In genomic region chr2:41321341-41321740, GRCh38 we compare ENCODE assay signal across 20 cellular contexts.
DNase-seq lines count a peak whose midpoint lies in the region; ATAC-seq and TF ChIP-seq lines count a peak whose summit lies in the region.
"Had no signal": no experiment of that assay in that cellular context is flagged by ENCODE, and none has a peak within 500 bp of the region (broad histone marks: within the 10 kb centered on the region; RNA-seq: fewer than 3 reads in every experiment).

No MANE protein-coding gene starts in this region.

- TF ChIP-seq CTCF in RWPE2 (IDR thresholded peaks at IDR 0.05; ENCODE audit: poor library complexity, severe bottlenecking), result no peak
- no peak for TF ChIP-seq CTCF in epithelial cell of esophagus (IDR thresholded peaks at IDR 0.05; ENCODE audit: insufficient read depth, low read depth, low read length, missing control alignments)

- no peaks in the 10 kb centered on the region for H3K9me3 ChIP-seq in RWPE2 (ENCODE audit: severe bottlenecking)
- H3K9me3 ChIP-seq: BLaER1, Caco-2 had no signal

- no peaks in the 10 kb centered on the region for H3K36me3 ChIP-seq in RWPE2 (ENCODE audit: low read depth)
- H3K36me3 ChIP-seq: BLaER1 had no signal

- peaks cover 3% of the 10 kb centered on the region for H3K4me1 ChIP-seq in RWPE2 (ENCODE audit: insufficient read depth, poor library complexity, severe bottlenecking)
- H3K4me1 ChIP-seq: BLaER1, Caco-2 had no signal

- ATAC-seq in RWPE2 (ENCODE audit: low read depth) (peak; percentile 90), GM19351 (IDR thresholded peaks at IDR 0.05; ENCODE audit: unreplicated experiment) (no peak)
- ATAC-seq: CD8-positive, alpha-beta T cell; GM12878 had no signal

- no peak overlapping the region for H3K4me3 ChIP-seq in RWPE2 (ENCODE audit: severe bottlenecking)
- H3K4me3 ChIP-seq in epithelial cell of esophagus (ENCODE audit: low read length), result no peak overlapping the region
- H3K4me3 ChIP-seq: BLaER1, GM12878, GM23248 had no signal

- DNase-seq in ELR (ENCODE audit: low read depth), result peak; percentile 41
- peak; percentile 23 for DNase-seq in NCI-H226
- no peak for DNase-seq in RWPE2 (ENCODE audit: low spot score)
- peak; percentile 31 for DNase-seq in epithelial cell of esophagus (ENCODE audit: low read depth)
- no peak for DNase-seq in NK-92 (lab: John Stamatoyannopoulos, UW; ENCODE audit: unreplicated experiment)
- DNase-seq in kidney tubule cell (ENCODE audit: low spot score), result no peak
- no peak for DNase-seq in mesenteric fat pad (ENCODE audit: low spot score)
- DNase-seq: Caco-2; CD4-positive, CD25-positive, alpha-beta regulatory T cell; CD8-positive, alpha-beta T cell; DMS153; DND-41; GDM1; GM23248; H7; HCEC 1CT had no signal

- H3K27ac ChIP-seq in RWPE2 (ENCODE audit: poor library complexity, severe bottlenecking), result no peak overlapping the region
- H3K27ac ChIP-seq: BLaER1, C4-2B, GM23248 had no signal

- no peaks in the 10 kb centered on the region for H3K27me3 ChIP-seq in RWPE2 (ENCODE audit: insufficient read depth, poor library complexity, severe bottlenecking)
- H3K27me3 ChIP-seq: BLaER1 had no signal

Comparison
In these comparisons a context has a peak if more than half of its experiments do, and no peak if none do; other contexts are left out.
1. DNase-seq: peak in ELR (single experiment), NCI-H226 (single experiment) and epithelial cell of esophagus (single experiment); none in RWPE2 (single experiment), NK-92 (single experiment), kidney tubule cell (single experiment) and mesenteric fat pad (single experiment).